24 cellular contexts compared by ENCODE assay signal in the genomic region with DNA sequence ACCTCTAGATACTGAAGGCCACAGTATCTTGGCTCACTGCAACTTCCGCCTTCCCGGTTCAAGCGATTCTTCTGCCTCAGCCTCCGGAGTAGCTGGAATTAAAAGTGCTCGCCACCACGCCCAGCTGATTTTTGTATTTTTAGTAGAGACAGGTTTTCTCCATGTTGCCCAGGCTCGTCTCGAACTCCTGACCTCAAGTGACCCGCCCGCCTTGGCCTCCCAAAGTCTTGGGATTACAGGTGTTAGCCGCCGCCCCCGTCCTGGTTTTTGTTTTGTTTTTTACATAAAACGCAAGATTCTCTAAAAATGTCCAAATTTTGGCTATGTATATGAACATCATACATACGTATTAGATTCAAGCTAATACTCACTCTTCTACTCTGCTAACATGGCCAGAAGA. TPM values are rescaled to one million over a fixed set of nuclear protein-coding genes. Genes with fewer than 3 reads are reported as not detected.
DNase-seq lines count a peak whose midpoint lies in the region; ATAC-seq, FAIRE-seq and TF ChIP-seq lines count a peak whose summit lies in the region.
"Had no signal": no experiment of that assay in that cellular context is flagged by ENCODE, and none has a peak within 500 bp of the region (broad histone marks: within the 10 kb centered on the region; RNA-seq: fewer than 3 reads in every experiment).

No MANE protein-coding gene starts in this region.

- H3K36me3 ChIP-seq in HepG2 (replicated peaks in 1 of 2; ENCODE audit: control insufficient read depth in 1 of 2, insufficient read depth in 2 of 2, low read length in 2 of 2) (no peaks in the 10 kb centered on the region; a peak in 1 of 5 replicates), right lobe of liver (no peaks in the 10 kb centered on the region), Karpas-422 (ENCODE audit: insufficient read depth, low read length) (peaks cover 14% of the 10 kb centered on the region; the same call in 1 of the 2 replicates), left lung (peaks cover 0 to 14% of the 10 kb centered on the region in 2 donors)

- no peaks in the 10 kb centered on the region for H3K27me3 Mint-ChIP-seq in activated naive CD8-positive, alpha-beta T cell treated with anti-CD3 and anti-CD28 coated beads for 36 hours
- H3K27me3 Mint-ChIP-seq: naive thymus-derived CD4-positive, alpha-beta T cell had no signal

- CTCF ChIA-PET in HepG2 (lab: Yijun Ruan, JAX; ENCODE audit: low intra/inter-chr PET ratio, low total read pairs): no interaction called here

- no peak for TF ChIP-seq EP300 in HepG2 (IDR thresholded peaks at IDR 0.05; ENCODE audit: low read depth in 2 of 2, low read length in 2 of 2)
- no peak for TF ChIP-seq EP300 in HepG2 (CRISPR knock-in tag; IDR thresholded peaks at IDR 0.05; ENCODE audit: borderline replicate concordance)

- H3K4me1 ChIP-seq in HepG2 (ENCODE audit: insufficient read depth, low read length) (peaks cover 21% of the 10 kb centered on the region), right lobe of liver (peaks cover 0 to 22% (median 10%) of the 10 kb centered on the region in 4 donors), Karpas-422 (ENCODE audit: low read length) (peaks cover 20% of the 10 kb centered on the region), left lung (peaks cover 13 to 32% of the 10 kb centered on the region in 2 donors)

- POLR2A ChIA-PET in HepG2 (lab: Yijun Ruan, JAX): no interaction called here

- H3K4me3 Mint-ChIP-seq in activated naive CD8-positive, alpha-beta T cell treated with anti-CD3 and anti-CD28 coated beads for 36 hours: peak overlapping the region; percentile 22

- intact Hi-C loops in HepG2 (cut with micrococcal nuclease; ENCODE audit: unreplicated experiment): loop anchor here (5.0 kb wide), 1 partner anchor 55 kb away; the partner anchor contains the start of gene ZNHIT3
- intact Hi-C loops in right lobe of liver (cut with DNase I): loop anchor here in 1 of 2 donors (10.0 kb wide), 1 partner anchor 52 kb away; the partner anchor contains the start of gene DHRS11
- intact Hi-C loops in left colon (cut with DNase I, micrococcal nuclease): no loop called here
- intact Hi-C loops in left lung (cut with DNase I): no loop called here

- H3K9me3 Mint-ChIP-seq in activated naive CD8-positive, alpha-beta T cell treated with anti-CD3 and anti-CD28 coated beads for 36 hours: no peaks in the 10 kb centered on the region
- H3K9me3 Mint-ChIP-seq: naive thymus-derived CD4-positive, alpha-beta T cell had no signal

- H3K27me3 ChIP-seq in HepG2 (ENCODE audit: control insufficient read depth in 1 of 2, insufficient read depth in 2 of 2, low read length in 2 of 2) (peaks cover 0 to 5% of the 10 kb centered on the region in 2 experiments; a peak in 1 of 5 replicates), right lobe of liver (no peaks in the 10 kb centered on the region), Karpas-422 (ENCODE audit: low read length) (no peaks in the 10 kb centered on the region), left lung (no peaks in the 10 kb centered on the region)
- H3K27me3 ChIP-seq: testis, vagina had no signal

- no peak for TF ChIP-seq RAD21 in HepG2 (CRISPR knock-in tag; IDR thresholded peaks at IDR 0.05)

- peak overlapping the region; percentile 95 for H3K4me2 ChIP-seq in HepG2 (ENCODE audit: low read depth, low read length)
- peak overlapping the region; percentile 82 for H3K4me2 ChIP-seq in Karpas-422 (ENCODE audit: low read depth, low read length, poor library complexity, severe bottlenecking)

- WGBS in HepG2 (ENCODE audit: low lambda C conversion rate): 98% methylated on average over 15 of the region's 15 CpGs
- WGBS in right lobe of liver (ENCODE audit: insufficient coverage, low coverage, low lambda C conversion rate, missing lambda C conversion rate): 93% methylated on average over 14 of the region's 15 CpGs

- H3K79me2 ChIP-seq in HepG2 (ENCODE audit: insufficient read depth, low read length) (peaks cover 31% of the 10 kb centered on the region), Karpas-422 (ENCODE audit: low read length) (peaks cover 42% of the 10 kb centered on the region)

- H3K27ac ChIP-seq in HepG2 (ENCODE audit: extremely low read length, insufficient read depth, low read length) (no peak overlapping the region), right lobe of liver (no peak overlapping the region), Karpas-422 (ENCODE audit: low read length) (no peak overlapping the region), coronary artery (no peak overlapping the region), left lung (no peak overlapping the region)
- H3K27ac ChIP-seq: vagina had no signal

- peaks cover 27% of the 10 kb centered on the region for H3K36me3 Mint-ChIP-seq in activated naive CD8-positive, alpha-beta T cell treated with anti-CD3 and anti-CD28 coated beads for 36 hours

- DNase-seq in HepG2 (ENCODE audit: low spot score) (no peak), right lobe of liver (no peak), Karpas-422 (no peak), left colon (no peak), coronary artery (ENCODE audit: low spot score) (no peak), left lung (no peak)
- DNase-seq in activated naive CD8-positive, alpha-beta T cell treated with anti-CD3 and anti-CD28 coated beads for 36 hours: no peak
- DNase-seq: activated CD4-positive, CD25-positive, alpha-beta regulatory T cell; activated gamma-delta T cell; central memory CD4-positive, alpha-beta T cell; DMS53; MV-4-11; naive thymus-derived CD4-positive, alpha-beta T cell; NCI-H1694 treated with DMSO at 0.1 percent for 48 hours; NCI-H2171 treated with DMSO at 0.1 percent for 48 hours; NCI-H526 treated with DMSO at 0.1 percent for 48 hours; stimulated activated CD4-positive, alpha-beta T cell treated with anti-CD3 and anti-CD28 coated beads, Interleukin-1b, Interleukin-23, amount 100 ng/mL, for 48 hours; T1000; testis had no signal

- ATAC-seq in HepG2 (no peak), right lobe of liver (no peak), left colon (no peak), left lung (no peak)
- ATAC-seq: GM12878; K562; left lobe of liver; naive thymus-derived CD4-positive, alpha-beta T cell; SK-N-SH treated with all-trans-retinoic acid at 6 μM for 48 hours had no signal

- H3K4me1 Mint-ChIP-seq in activated naive CD8-positive, alpha-beta T cell treated with anti-CD3 and anti-CD28 coated beads for 36 hours: peaks cover 18% of the 10 kb centered on the region

- TF ChIP-seq CTCF in HepG2 (CRISPR knock-in tag; IDR thresholded peaks at IDR 0.05): no peak
- no peak for TF ChIP-seq CTCF in right lobe of liver (IDR thresholded peaks at IDR 0.05)
- no peak for TF ChIP-seq CTCF in coronary artery (IDR thresholded peaks at IDR 0.05)
- TF ChIP-seq CTCF in left lung (IDR thresholded peaks at IDR 0.05): no peak

- no peak for TF ChIP-seq POLR2A in HepG2 (IDR thresholded peaks at IDR 0.05; ENCODE audit: insufficient read depth in 1 of 2, low read depth in 2 of 2, low read length in 2 of 2)
- no peak for TF ChIP-seq POLR2A in right lobe of liver (IDR thresholded peaks at IDR 0.05)

- in situ Hi-C loops in HepG2 (cut with HindIII; ENCODE audit: extremely low pct_ligation_motif_present, low pct_unique_long_range_greater_than_20kb): no loop called here

- H3K9me3 ChIP-seq in HepG2 (ENCODE audit: low read length): no peaks in the 10 kb centered on the region
- H3K9me3 ChIP-seq in right lobe of liver: no peaks in the 10 kb centered on the region
- no peaks in the 10 kb centered on the region for H3K9me3 ChIP-seq in Karpas-422 (ENCODE audit: low read length)
- H3K9me3 ChIP-seq in left lung: no peaks in the 10 kb centered on the region
- H3K9me3 ChIP-seq: testis, vagina had no signal

- no peak overlapping the region for H2AFZ ChIP-seq in HepG2 (ENCODE audit: low read length)
- H2AFZ ChIP-seq in Karpas-422 (ENCODE audit: low read length): no peak overlapping the region

- no peak overlapping the region for H3K4me3 ChIP-seq in HepG2 (replicated peaks in 1 of 3; ENCODE audit: insufficient read depth in 1 of 3, low read depth in 2 of 3, low read length in 3 of 3)
- no peak overlapping the region for H3K4me3 ChIP-seq in right lobe of liver
- H3K4me3 ChIP-seq in Karpas-422 (ENCODE audit: low read length): no peak overlapping the region
- no peak overlapping the region for H3K4me3 ChIP-seq in coronary artery
- no peak overlapping the region for H3K4me3 ChIP-seq in left lung

- BruUV-seq in HepG2 (replicated peaks; lab: Mats Ljungman, UMichigan): no TSS peak

- no peak for FAIRE-seq in HepG2 (lab: Jason Lieb, UNC)
- FAIRE-seq: GM12878, K562 had no signal

- peak overlapping the region; percentile 100; the same call in 1 of the 2 replicates for H3K9ac ChIP-seq in HepG2 (ENCODE audit: insufficient read depth, low read depth, low read length)
- H3K9ac ChIP-seq in Karpas-422 (ENCODE audit: low read length): no peak overlapping the region

- H3K9me2 ChIP-seq in Karpas-422 (replicated peaks; ENCODE audit: insufficient read depth, low read length): no peaks in the 10 kb centered on the region

- no peak overlapping the region for H3K27ac Mint-ChIP-seq in activated naive CD8-positive, alpha-beta T cell treated with anti-CD3 and anti-CD28 coated beads for 36 hours

- peaks cover 21% of the 10 kb centered on the region for H4K20me1 ChIP-seq in HepG2 (ENCODE audit: insufficient read depth, low read length)
- H4K20me1 ChIP-seq in Karpas-422 (ENCODE audit: insufficient read depth, low read depth, low read length): peaks cover 6% of the 10 kb centered on the region; the same call in 1 of the 2 replicates

RNA-seq across cellular contexts. Expression of gene GGNBP2, which starts 2.0 kb away (rescaled TPM):
- total RNA-seq in HepG2 (2016; rRNA removed; fragmentation: Illumina TruSeq; extraction: Trizol): 53.3 and 59.6 TPM in 2 replicates
- total RNA-seq in HepG2 (2016; cell fraction: cytosol; rRNA removed; fragmentation: Illumina TruSeq; extraction: Trizol; ENCODE audit: low read depth): 12.2 and 13.2 TPM in 2 replicates
- 54.5 and 55.8 TPM in 2 replicates for total RNA-seq in HepG2 (2016; cell fraction: insoluble cytoplasmic fraction; rRNA removed; fragmentation: Illumina TruSeq; extraction: Trizol)
- total RNA-seq in HepG2 (2016; cell fraction: membrane; rRNA removed; fragmentation: Illumina TruSeq; extraction: Trizol): 17.0 and 19.1 TPM in 2 replicates
- 64.6 and 73.8 TPM in 2 replicates for total RNA-seq in HepG2 (2016; cell fraction: nucleus; rRNA removed; fragmentation: Illumina TruSeq; extraction: Trizol)
- 75.5 and 84.2 TPM in 2 replicates for polyA plus RNA-seq in HepG2 (2011; rRNA removed)
- polyA plus RNA-seq in HepG2 (2011; cell fraction: cytosol; rRNA removed): 29.8 and 38.5 TPM in 2 replicates
- 127 and 151 TPM in 2 replicates for polyA plus RNA-seq in HepG2 (2011; cell fraction: nucleus; rRNA removed)
- polyA plus RNA-seq in HepG2 (2012): 41.9 and 49.1 TPM in 2 replicates
- 4.2 and 5.6 TPM in 2 replicates for polyA plus RNA-seq in HepG2 (2016; cell fraction: cytosol; fragmentation: Illumina TruSeq; extraction: Trizol; ENCODE audit: low read depth)
- polyA plus RNA-seq in HepG2 (2016; cell fraction: insoluble cytoplasmic fraction; fragmentation: Illumina TruSeq; extraction: Trizol; ENCODE audit: low read depth): 65.2 and 70.6 TPM in 2 replicates
- 9.6 and 11.3 TPM in 2 replicates for polyA plus RNA-seq in HepG2 (2016; cell fraction: membrane; fragmentation: Illumina TruSeq; extraction: Trizol; ENCODE audit: low read depth)
- 118 and 132 TPM in 2 replicates for polyA plus RNA-seq in HepG2 (2016; cell fraction: nucleus; fragmentation: Illumina TruSeq; extraction: Trizol; ENCODE audit: insufficient read depth, low read depth)
- polyA minus RNA-seq in HepG2 (2011; rRNA and poly(A)+ RNA removed; ENCODE audit: low replicate concordance): 67.2 and 86.8 TPM in 2 replicates
- 16.6 and 22.4 TPM in 2 replicates for polyA minus RNA-seq in HepG2 (2011; cell fraction: cytosol; rRNA and poly(A)+ RNA removed)
- polyA minus RNA-seq in HepG2 (2011; cell fraction: nucleus; rRNA and poly(A)+ RNA removed): 108 and 109 TPM in 2 replicates
- total RNA-seq in right lobe of liver: 10 to 100 TPM; 24.3 to 39.6 (median 35.3) TPM
- 41.7 and 49.5 TPM in 2 replicates for total RNA-seq in Karpas-422 (2014; rRNA removed; shearing (Covaris generic); ENCODE audit: low replicate concordance)
- total RNA-seq in activated naive CD8-positive, alpha-beta T cell treated with anti-CD3 and anti-CD28 coated beads for 36 hours: 10 to 100 TPM; 72.8 to 74.6 TPM
- total RNA-seq in left colon: 10 to 100 TPM; 76.4 to 86.7 TPM
- 10 to 100 TPM; 64.7 to 75.3 TPM for total RNA-seq in left lung

RNA-seq across cellular contexts. Expression of gene PIGW, which starts 8.0 kb away (rescaled TPM):
- 24.0 and 26.5 TPM in 2 replicates for total RNA-seq in HepG2 (2016; rRNA removed; fragmentation: Illumina TruSeq; extraction: Trizol)
- 4.4 and 5.1 TPM in 2 replicates for total RNA-seq in HepG2 (2016; cell fraction: cytosol; rRNA removed; fragmentation: Illumina TruSeq; extraction: Trizol; ENCODE audit: low read depth)
- 21.6 and 25.0 TPM in 2 replicates for total RNA-seq in HepG2 (2016; cell fraction: insoluble cytoplasmic fraction; rRNA removed; fragmentation: Illumina TruSeq; extraction: Trizol)
- 19.0 and 23.1 TPM in 2 replicates for total RNA-seq in HepG2 (2016; cell fraction: membrane; rRNA removed; fragmentation: Illumina TruSeq; extraction: Trizol)
- 20.3 and 22.4 TPM in 2 replicates for total RNA-seq in HepG2 (2016; cell fraction: nucleus; rRNA removed; fragmentation: Illumina TruSeq; extraction: Trizol)
- 6.6 and 9.0 TPM in 2 replicates for polyA plus RNA-seq in HepG2 (2011; rRNA removed)
- 4.7 and 6.7 TPM in 2 replicates for polyA plus RNA-seq in HepG2 (2011; cell fraction: cytosol; rRNA removed)
- 3.9 and 4.8 TPM in 2 replicates for polyA plus RNA-seq in HepG2 (2011; cell fraction: nucleus; rRNA removed)
- 11.2 and 12.6 TPM in 2 replicates for polyA plus RNA-seq in HepG2 (2012)
- 5.5 and 6.5 TPM in 2 replicates for polyA plus RNA-seq in HepG2 (2016; cell fraction: cytosol; fragmentation: Illumina TruSeq; extraction: Trizol; ENCODE audit: low read depth)
- polyA plus RNA-seq in HepG2 (2016; cell fraction: insoluble cytoplasmic fraction; fragmentation: Illumina TruSeq; extraction: Trizol; ENCODE audit: low read depth): 25.9 and 29.3 TPM in 2 replicates
- 20.3 and 21.1 TPM in 2 replicates for polyA plus RNA-seq in HepG2 (2016; cell fraction: membrane; fragmentation: Illumina TruSeq; extraction: Trizol; ENCODE audit: low read depth)
- polyA plus RNA-seq in HepG2 (2016; cell fraction: nucleus; fragmentation: Illumina TruSeq; extraction: Trizol; ENCODE audit: insufficient read depth, low read depth): 29.7 and 32.1 TPM in 2 replicates
- polyA minus RNA-seq in HepG2 (2011; rRNA and poly(A)+ RNA removed; ENCODE audit: low replicate concordance): 2.8 and 4.8 TPM in 2 replicates
- polyA minus RNA-seq in HepG2 (2011; cell fraction: cytosol; rRNA and poly(A)+ RNA removed): 3.5 and 6.3 TPM in 2 replicates
- 6.3 and 7.2 TPM in 2 replicates for polyA minus RNA-seq in HepG2 (2011; cell fraction: nucleus; rRNA and poly(A)+ RNA removed)
- total RNA-seq in right lobe of liver: 1 to 10 TPM; 3.0 to 6.1 (median 4.1) TPM
- 3.9 and 6.7 TPM in 2 replicates for total RNA-seq in Karpas-422 (2014; rRNA removed; shearing (Covaris generic); ENCODE audit: low replicate concordance)
- 10 to 100 TPM; 32.5 to 34.6 TPM for total RNA-seq in activated naive CD8-positive, alpha-beta T cell treated with anti-CD3 and anti-CD28 coated beads for 36 hours
- total RNA-seq in left colon: 1 to 10 TPM; 6.0 to 9.3 TPM
- total RNA-seq in left lung: 10 to 100 TPM in 1 of 2 donors, 1 to 10 TPM in 1; 6.8 to 20.1 TPM

RNA-seq across cellular contexts. Expression of gene MYO19, which starts 8.1 kb away (rescaled TPM):
- 46.8 and 75.7 TPM in 2 replicates for total RNA-seq in HepG2 (2016; rRNA removed; fragmentation: Illumina TruSeq; extraction: Trizol)
- 70.2 and 74.2 TPM in 2 replicates for total RNA-seq in HepG2 (2016; cell fraction: cytosol; rRNA removed; fragmentation: Illumina TruSeq; extraction: Trizol; ENCODE audit: low read depth)
- total RNA-seq in HepG2 (2016; cell fraction: insoluble cytoplasmic fraction; rRNA removed; fragmentation: Illumina TruSeq; extraction: Trizol): 42.5 and 72.3 TPM in 2 replicates
- total RNA-seq in HepG2 (2016; cell fraction: membrane; rRNA removed; fragmentation: Illumina TruSeq; extraction: Trizol): 73.2 and 82.2 TPM in 2 replicates
- total RNA-seq in HepG2 (2016; cell fraction: nucleus; rRNA removed; fragmentation: Illumina TruSeq; extraction: Trizol): 105 and 110 TPM in 2 replicates
- 80.8 and 82.3 TPM in 2 replicates for polyA plus RNA-seq in HepG2 (2011; rRNA removed)
- polyA plus RNA-seq in HepG2 (2011; cell fraction: cytosol; rRNA removed): 31.7 and 43.3 TPM in 2 replicates
- polyA plus RNA-seq in HepG2 (2011; cell fraction: nucleus; rRNA removed): 435 and 511 TPM in 2 replicates
- 38.9 and 47.5 TPM in 2 replicates for polyA plus RNA-seq in HepG2 (2012)
- polyA plus RNA-seq in HepG2 (2016; cell fraction: cytosol; fragmentation: Illumina TruSeq; extraction: Trizol; ENCODE audit: low read depth): 29.1 and 34.3 TPM in 2 replicates
- 38.5 and 44.1 TPM in 2 replicates for polyA plus RNA-seq in HepG2 (2016; cell fraction: insoluble cytoplasmic fraction; fragmentation: Illumina TruSeq; extraction: Trizol; ENCODE audit: low read depth)
- polyA plus RNA-seq in HepG2 (2016; cell fraction: membrane; fragmentation: Illumina TruSeq; extraction: Trizol; ENCODE audit: low read depth): 43.7 and 46.4 TPM in 2 replicates
- 202 and 205 TPM in 2 replicates for polyA plus RNA-seq in HepG2 (2016; cell fraction: nucleus; fragmentation: Illumina TruSeq; extraction: Trizol; ENCODE audit: insufficient read depth, low read depth)
- 151 and 353 TPM in 2 replicates for polyA minus RNA-seq in HepG2 (2011; rRNA and poly(A)+ RNA removed; ENCODE audit: low replicate concordance)
- 25.4 and 29.5 TPM in 2 replicates for polyA minus RNA-seq in HepG2 (2011; cell fraction: cytosol; rRNA and poly(A)+ RNA removed)
- 222 and 248 TPM in 2 replicates for polyA minus RNA-seq in HepG2 (2011; cell fraction: nucleus; rRNA and poly(A)+ RNA removed)
- total RNA-seq in right lobe of liver: 10 to 100 TPM; 20.6 to 40.5 (median 28.9) TPM
- 50.6 and 58.9 TPM in 2 replicates for total RNA-seq in Karpas-422 (2014; rRNA removed; shearing (Covaris generic); ENCODE audit: low replicate concordance)
- 100 to 1,000 TPM; 123 to 134 TPM for total RNA-seq in activated naive CD8-positive, alpha-beta T cell treated with anti-CD3 and anti-CD28 coated beads for 36 hours
- 10 to 100 TPM; 68.4 to 99.3 TPM for total RNA-seq in left colon
- 10 to 100 TPM; 51.0 to 80.8 TPM for total RNA-seq in left lung

RNA-seq across cellular contexts. Expression of gene DHRS11, which starts 48.9 kb away (rescaled TPM):
- total RNA-seq in HepG2 (2016; rRNA removed; fragmentation: Illumina TruSeq; extraction: Trizol): 19.6 and 28.4 TPM in 2 replicates
- 17.2 and 17.4 TPM in 2 replicates for total RNA-seq in HepG2 (2016; cell fraction: cytosol; rRNA removed; fragmentation: Illumina TruSeq; extraction: Trizol; ENCODE audit: low read depth)
- total RNA-seq in HepG2 (2016; cell fraction: insoluble cytoplasmic fraction; rRNA removed; fragmentation: Illumina TruSeq; extraction: Trizol): 15.5 and 27.2 TPM in 2 replicates
- 21.2 and 25.8 TPM in 2 replicates for total RNA-seq in HepG2 (2016; cell fraction: membrane; rRNA removed; fragmentation: Illumina TruSeq; extraction: Trizol)
- total RNA-seq in HepG2 (2016; cell fraction: nucleus; rRNA removed; fragmentation: Illumina TruSeq; extraction: Trizol): 17.9 and 22.6 TPM in 2 replicates
- polyA plus RNA-seq in HepG2 (2011; rRNA removed): 41.9 and 48.7 TPM in 2 replicates
- 39.7 and 43.4 TPM in 2 replicates for polyA plus RNA-seq in HepG2 (2011; cell fraction: cytosol; rRNA removed)
- polyA plus RNA-seq in HepG2 (2011; cell fraction: nucleus; rRNA removed): 55.0 and 64.7 TPM in 2 replicates
- 24.2 and 34.9 TPM in 2 replicates for polyA plus RNA-seq in HepG2 (2012)
- polyA plus RNA-seq in HepG2 (2016; cell fraction: cytosol; fragmentation: Illumina TruSeq; extraction: Trizol; ENCODE audit: low read depth): 21.4 and 26.0 TPM in 2 replicates
- polyA plus RNA-seq in HepG2 (2016; cell fraction: insoluble cytoplasmic fraction; fragmentation: Illumina TruSeq; extraction: Trizol; ENCODE audit: low read depth): 28.1 and 32.5 TPM in 2 replicates
- 25.5 and 31.7 TPM in 2 replicates for polyA plus RNA-seq in HepG2 (2016; cell fraction: membrane; fragmentation: Illumina TruSeq; extraction: Trizol; ENCODE audit: low read depth)
- 61.7 and 67.8 TPM in 2 replicates for polyA plus RNA-seq in HepG2 (2016; cell fraction: nucleus; fragmentation: Illumina TruSeq; extraction: Trizol; ENCODE audit: insufficient read depth, low read depth)
- polyA minus RNA-seq in HepG2 (2011; rRNA and poly(A)+ RNA removed; ENCODE audit: low replicate concordance): 45.6 and 61.3 TPM in 2 replicates
- polyA minus RNA-seq in HepG2 (2011; cell fraction: cytosol; rRNA and poly(A)+ RNA removed): 19.2 and 21.1 TPM in 2 replicates
- polyA minus RNA-seq in HepG2 (2011; cell fraction: nucleus; rRNA and poly(A)+ RNA removed): 13.9 and 17.8 TPM in 2 replicates
- total RNA-seq in right lobe of liver: 10 to 100 TPM in 3 of 6 experiments, 1 to 10 TPM in 3; 5.1 to 13.6 (median 9.3) TPM
- total RNA-seq in Karpas-422 (2014; rRNA removed; shearing (Covaris generic); ENCODE audit: low replicate concordance): 13.6 and 33.8 TPM in 2 replicates
- total RNA-seq in activated naive CD8-positive, alpha-beta T cell treated with anti-CD3 and anti-CD28 coated beads for 36 hours: 10 to 100 TPM; 10.1 to 14.1 TPM
- 100 to 1,000 TPM; 221 to 249 TPM for total RNA-seq in left colon
- total RNA-seq in left lung: 10 to 100 TPM in 1 of 2 donors, 1 to 10 TPM in 1; 9.3 to 12.7 TPM

RNA-seq across cellular contexts. Expression of gene ZNHIT3, which starts 56.3 kb away (rescaled TPM):
- total RNA-seq in HepG2 (2016; rRNA removed; fragmentation: Illumina TruSeq; extraction: Trizol): 66.6 and 88.3 TPM in 2 replicates
- total RNA-seq in HepG2 (2016; cell fraction: cytosol; rRNA removed; fragmentation: Illumina TruSeq; extraction: Trizol; ENCODE audit: low read depth): 29.8 and 32.2 TPM in 2 replicates
- total RNA-seq in HepG2 (2016; cell fraction: insoluble cytoplasmic fraction; rRNA removed; fragmentation: Illumina TruSeq; extraction: Trizol): 67.3 and 89.4 TPM in 2 replicates
- total RNA-seq in HepG2 (2016; cell fraction: membrane; rRNA removed; fragmentation: Illumina TruSeq; extraction: Trizol): 41.9 and 45.5 TPM in 2 replicates
- total RNA-seq in HepG2 (2016; cell fraction: nucleus; rRNA removed; fragmentation: Illumina TruSeq; extraction: Trizol): 27.8 and 28.2 TPM in 2 replicates
- 60.9 and 77.4 TPM in 2 replicates for polyA plus RNA-seq in HepG2 (2011; rRNA removed)
- 58.2 and 69.6 TPM in 2 replicates for polyA plus RNA-seq in HepG2 (2011; cell fraction: cytosol; rRNA removed)
- polyA plus RNA-seq in HepG2 (2011; cell fraction: nucleus; rRNA removed): 16.3 and 25.3 TPM in 2 replicates
- 48.2 and 51.5 TPM in 2 replicates for polyA plus RNA-seq in HepG2 (2012)
- polyA plus RNA-seq in HepG2 (2016; cell fraction: cytosol; fragmentation: Illumina TruSeq; extraction: Trizol; ENCODE audit: low read depth): 30.5 and 31.3 TPM in 2 replicates
- 87.9 and 101 TPM in 2 replicates for polyA plus RNA-seq in HepG2 (2016; cell fraction: insoluble cytoplasmic fraction; fragmentation: Illumina TruSeq; extraction: Trizol; ENCODE audit: low read depth)
- 43.8 and 44.5 TPM in 2 replicates for polyA plus RNA-seq in HepG2 (2016; cell fraction: membrane; fragmentation: Illumina TruSeq; extraction: Trizol; ENCODE audit: low read depth)
- 41.8 and 50.1 TPM in 2 replicates for polyA plus RNA-seq in HepG2 (2016; cell fraction: nucleus; fragmentation: Illumina TruSeq; extraction: Trizol; ENCODE audit: insufficient read depth, low read depth)
- 22.7 and 35.2 TPM in 2 replicates for polyA minus RNA-seq in HepG2 (2011; rRNA and poly(A)+ RNA removed; ENCODE audit: low replicate concordance)
- polyA minus RNA-seq in HepG2 (2011; cell fraction: cytosol; rRNA and poly(A)+ RNA removed): 8.5 and 13.5 TPM in 2 replicates
- polyA minus RNA-seq in HepG2 (2011; cell fraction: nucleus; rRNA and poly(A)+ RNA removed): 20.0 and 28.6 TPM in 2 replicates
- 10 to 100 TPM; 11.2 to 16.6 (median 12.5) TPM for total RNA-seq in right lobe of liver
- total RNA-seq in Karpas-422 (2014; rRNA removed; shearing (Covaris generic); ENCODE audit: low replicate concordance): 34.0 and 72.1 TPM in 2 replicates
- 10 to 100 TPM; 52.4 to 59.7 TPM for total RNA-seq in activated naive CD8-positive, alpha-beta T cell treated with anti-CD3 and anti-CD28 coated beads for 36 hours
- 10 to 100 TPM; 23.8 to 25.7 TPM for total RNA-seq in left colon
- total RNA-seq in left lung: 10 to 100 TPM; 24.7 to 25.7 TPM
